Comparison of ENCODE assay signal across 8 cellular contexts in the genomic region with DNA sequence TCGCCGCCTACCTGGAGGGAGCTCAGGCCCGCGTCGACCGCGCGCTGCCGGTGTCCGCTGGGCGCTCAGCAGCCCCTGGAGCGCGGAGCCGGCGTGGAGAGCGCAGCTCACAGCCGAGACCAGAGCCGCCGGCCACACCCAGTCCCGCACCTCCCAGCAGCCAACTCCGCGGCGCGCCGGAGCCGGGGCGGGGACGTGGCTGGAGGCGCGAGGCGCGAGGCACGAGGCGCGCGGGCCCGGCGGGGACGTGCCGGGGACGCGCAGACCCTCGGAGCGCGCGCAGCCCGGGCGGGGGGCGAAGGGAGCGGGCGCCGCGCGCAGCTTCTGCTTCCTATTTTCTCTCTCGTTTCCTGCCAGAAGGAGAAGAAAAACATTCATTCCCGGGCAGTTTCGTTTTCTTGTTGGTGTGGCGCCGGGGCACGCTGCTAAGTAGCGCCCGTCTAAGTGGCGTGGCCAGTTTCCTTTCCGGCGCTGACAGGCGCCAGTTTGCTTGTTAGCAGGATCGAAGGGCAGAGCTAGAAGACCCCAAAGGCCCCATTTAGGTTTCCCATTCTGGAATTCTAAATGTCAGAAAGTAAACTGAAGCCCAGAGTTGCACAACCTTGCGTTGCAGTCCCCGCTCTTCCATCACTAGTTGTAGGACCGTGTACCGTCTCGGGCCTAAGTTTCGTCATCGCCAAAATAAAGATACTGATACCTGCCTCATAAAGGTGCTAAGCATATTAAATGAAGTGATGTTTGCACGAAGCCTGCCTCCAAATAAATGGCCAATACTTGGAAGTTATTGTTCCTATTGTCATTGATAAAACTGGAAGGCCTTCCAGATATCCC. TPM values are rescaled to one million over a fixed set of nuclear protein-coding genes. Genes with fewer than 3 reads are reported as not detected.
DNase-seq lines count a peak whose midpoint lies in the region; ATAC-seq and TF ChIP-seq lines count a peak whose summit lies in the region.

Gene GNB4, minus strand, starts transcription at position 136 of the 831 bp plus-strand sequence. CDS start 25,270 bp downstream, outside the sequence.

- peak within 1 kb of the TSS; percentile 100 for H2AFZ ChIP-seq in GM23338
- peak within 1 kb of the TSS; percentile 99 for H2AFZ ChIP-seq in neuron (ENCODE audit: low read depth, low read length)

- peaks cover 25% of the 10 kb centered on the region for H3K4me1 ChIP-seq in ES-I3 (ENCODE audit: insufficient read depth, low read length)
- peaks cover 34% of the 10 kb centered on the region for H3K4me1 ChIP-seq in GM23338 (ENCODE audit: insufficient read depth)
- H3K4me1 ChIP-seq in neuron (ENCODE audit: insufficient read depth, low read length), result peaks cover 7% of the 10 kb centered on the region

- TF ChIP-seq CTCF in GM23338 (conservative IDR thresholded peaks at IDR 0.05; ENCODE audit: low read depth in 2 of 2) (no peak), type B pancreatic cell (conservative IDR thresholded peaks at IDR 0.05) (no peak)

- peak within 1 kb of the TSS; percentile 85 for H3K4me2 ChIP-seq in GM23338

- peaks cover 44% of the 10 kb centered on the region for H3K4me1 Mint-ChIP-seq in GM23338
- peaks cover 21% of the 10 kb centered on the region for H3K4me1 Mint-ChIP-seq in activated naive CD4-positive, alpha-beta T cell treated with anti-CD3 and anti-CD28 coated beads, Interleukin-2, amount 50 U/mL, for 24 hours
- peaks cover 29% of the 10 kb centered on the region for H3K4me1 Mint-ChIP-seq in type B pancreatic cell (ENCODE audit: unreplicated experiment)

- H3K4me3 Mint-ChIP-seq in GM23338 (peak within 1 kb of the TSS; percentile 83), type B pancreatic cell (peak within 1 kb of the TSS; percentile 92)
- H3K4me3 Mint-ChIP-seq in activated naive CD4-positive, alpha-beta T cell treated with anti-CD3 and anti-CD28 coated beads, Interleukin-2, amount 50 U/mL, for 24 hours, result peak within 1 kb of the TSS; percentile 86

- H3K36me3 Mint-ChIP-seq in GM23338 (ENCODE audit: low read depth) (no peaks in the 10 kb centered on the region; the same call in 2 of the 3 replicates), type B pancreatic cell (peaks cover 4% of the 10 kb centered on the region)
- no peaks in the 10 kb centered on the region for H3K36me3 Mint-ChIP-seq in activated naive CD4-positive, alpha-beta T cell treated with anti-CD3 and anti-CD28 coated beads, Interleukin-2, amount 50 U/mL, for 24 hours

- H3K27ac Mint-ChIP-seq in GM23338 (no peak within 1 kb of the TSS), type B pancreatic cell (peak within 1 kb of the TSS; percentile 94)
- peak within 1 kb of the TSS; percentile 13 for H3K27ac Mint-ChIP-seq in activated naive CD4-positive, alpha-beta T cell treated with anti-CD3 and anti-CD28 coated beads, Interleukin-2, amount 50 U/mL, for 24 hours

- H3K9me3 ChIP-seq in ES-I3 (ENCODE audit: control insufficient read depth, insufficient read depth, low read length) (no peaks in the 10 kb centered on the region), KOPT-K1 (ENCODE audit: insufficient read depth, low read length, poor library complexity, severe bottlenecking) (no peaks in the 10 kb centered on the region), neuron (ENCODE audit: low read length) (peaks cover 2% of the 10 kb centered on the region)

- ATAC-seq in GM23338, result peak; percentile 88

- peaks cover 4% of the 10 kb centered on the region; the same call in 1 of the 2 replicates for H3F3A ChIP-seq in GM23338 (replicated peaks; ENCODE audit: low read depth)

- peaks cover 14% of the 10 kb centered on the region for H3K79me2 ChIP-seq in GM23338 (replicated peaks; ENCODE audit: insufficient read depth)

- H3K9me2 ChIP-seq in GM23338 (ENCODE audit: insufficient read depth), result no peaks in the 10 kb centered on the region

- DNase-seq in GM23338 (ENCODE audit: low spot score) (peak; percentile 84), RPMI8226 (peak; percentile 94), germinal center (ENCODE audit: low spot score) (peak; percentile 86), type B pancreatic cell (ENCODE audit: extremely low spot score, unreplicated experiment) (peak; percentile 92)

- H3K4me3 ChIP-seq in GM23338 (peak within 1 kb of the TSS; percentile 84), neuron (ENCODE audit: low read length) (peak within 1 kb of the TSS; percentile 96)

- H3K27me3 ChIP-seq in GM23338 (ENCODE audit: insufficient read depth), result peaks cover 28% of the 10 kb centered on the region
- no peaks in the 10 kb centered on the region for H3K27me3 ChIP-seq in neuron (ENCODE audit: insufficient read depth, low read length)

- H3K9me3 Mint-ChIP-seq in GM23338 (no peaks in the 10 kb centered on the region), type B pancreatic cell (no peaks in the 10 kb centered on the region)
- H3K9me3 Mint-ChIP-seq in activated naive CD4-positive, alpha-beta T cell treated with anti-CD3 and anti-CD28 coated beads, Interleukin-2, amount 50 U/mL, for 24 hours, result no peaks in the 10 kb centered on the region

- H4K20me1 ChIP-seq in GM23338 (replicated peaks; ENCODE audit: insufficient read depth), result no peaks in the 10 kb centered on the region; the same call in 1 of the 2 replicates

- H3K27me3 Mint-ChIP-seq in GM23338 (ENCODE audit: insufficient read depth, low read depth, poor library complexity), result peaks cover 15% of the 10 kb centered on the region
- H3K27me3 Mint-ChIP-seq in activated naive CD4-positive, alpha-beta T cell treated with anti-CD3 and anti-CD28 coated beads, Interleukin-2, amount 50 U/mL, for 24 hours, result peaks cover 51% of the 10 kb centered on the region
- peaks cover 32% of the 10 kb centered on the region for H3K27me3 Mint-ChIP-seq in type B pancreatic cell

- H3K27ac ChIP-seq in GM23338 (ENCODE audit: low read depth), result peak within 1 kb of the TSS; percentile 65; the same call in 1 of the 2 replicates
- peak within 1 kb of the TSS; percentile 80 for H3K27ac ChIP-seq in KOPT-K1 (ENCODE audit: low read depth, low read length, poor library complexity, severe bottlenecking)

- no peaks in the 10 kb centered on the region for H3K36me3 ChIP-seq in ES-I3 (ENCODE audit: insufficient read depth, low read length)
- no peaks in the 10 kb centered on the region for H3K36me3 ChIP-seq in GM23338 (ENCODE audit: insufficient read depth)
- no peaks in the 10 kb centered on the region for H3K36me3 ChIP-seq in KOPT-K1 (ENCODE audit: insufficient read depth, low read length)
- no peaks in the 10 kb centered on the region for H3K36me3 ChIP-seq in neuron (ENCODE audit: insufficient read depth, low read length)

- peak within 1 kb of the TSS; percentile 80 for H3K9ac ChIP-seq in ES-I3 (ENCODE audit: low read depth, low read length)

TF ChIP-seq in GM23338, 12 proteins besides CTCF, POLR2A, EP300 and RAD21 (continues in another document):
- no peak for TF ChIP-seq NANOG (IDR thresholded peaks at IDR 0.05; ENCODE audit: borderline replicate concordance)
- no peak for TF ChIP-seq ZNF114 (CRISPR knock-in tag; IDR thresholded peaks at IDR 0.05)
- peak; percentile 23; the same call in 1 of the 2 replicates for TF ChIP-seq POLR2AphosphoS5 (IDR thresholded peaks at IDR 0.05; ENCODE audit: low read depth)

RNA-seq across cellular contexts. Expression of gene GNB4, which starts in this region (rescaled TPM):
- total RNA-seq in GM23338 (2014; rRNA removed; shearing (Covaris generic)), result 28.4 and 29.6 TPM in 2 replicates
- polyA plus RNA-seq in GM23338 (2016; fragmentation: Nextera tagmentation; extraction: Ambion mirVana), result 8.5 and 11.3 TPM in 2 replicates
- 11.9 and 26.8 TPM in 2 replicates for total RNA-seq in type B pancreatic cell (ENCODE audit: low replicate concordance)

Comparison
In these comparisons a context has a peak if more than half of its experiments do, and no peak if none do; other contexts are left out.
1. Peak in every context shown above with its lines: DNase-seq, ATAC-seq, H3K4me3 ChIP-seq and H3K27ac ChIP-seq.